In the genomic region with DNA sequence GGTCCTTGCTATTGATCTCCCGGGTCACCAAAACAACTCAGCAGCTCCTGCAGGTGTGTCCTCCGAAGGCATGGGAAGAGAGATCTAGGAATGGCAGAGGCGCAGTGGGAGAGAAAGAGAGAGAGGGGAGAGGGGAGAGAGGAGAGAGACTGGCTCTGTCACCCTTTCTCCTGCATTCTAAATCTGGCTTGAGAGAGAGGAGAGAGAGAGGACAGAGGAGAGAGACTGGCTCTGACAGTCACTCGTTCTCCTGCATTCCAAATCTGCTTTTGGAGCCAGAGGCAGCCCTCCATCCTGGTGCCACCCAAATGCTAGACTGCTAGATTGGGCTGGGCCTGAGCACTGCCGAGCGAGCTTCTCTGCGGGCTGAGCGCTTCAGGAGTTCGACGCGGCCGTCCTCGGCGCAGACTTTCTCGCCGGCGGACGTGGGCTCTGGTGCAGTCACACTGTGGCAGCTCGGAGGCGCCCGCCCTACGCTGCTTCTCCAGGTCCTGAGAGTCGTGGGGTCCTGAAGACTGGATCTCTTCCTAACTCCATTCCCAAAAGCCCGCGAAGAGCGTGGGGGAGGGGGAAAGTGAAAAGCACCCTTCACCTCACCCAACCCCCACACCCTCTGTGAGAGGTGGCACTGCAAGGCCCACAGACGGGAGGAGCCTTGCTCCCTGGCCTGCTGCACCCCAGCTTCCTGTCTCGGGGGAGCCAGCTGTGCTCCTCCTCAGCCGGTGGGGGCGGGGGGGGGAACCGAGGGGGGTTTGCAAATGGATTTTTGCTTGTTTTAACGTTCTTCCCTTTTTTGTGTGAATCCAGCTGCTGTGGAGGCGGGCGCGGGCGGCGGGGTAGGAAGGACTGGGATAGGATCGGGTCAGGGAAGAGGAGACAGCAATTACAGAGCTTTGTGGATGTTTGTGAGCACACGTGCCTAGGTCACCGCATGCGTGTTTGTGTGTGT, we compare ENCODE assay signal across 10 cellular contexts.
DNase-seq lines count a peak whose midpoint lies in the region; ATAC-seq and TF ChIP-seq lines count a peak whose summit lies in the region.
"Had no signal": no experiment of that assay in that cellular context is flagged by ENCODE, and none has a peak within 500 bp of the region (broad histone marks: within the 10 kb centered on the region; RNA-seq: fewer than 3 reads in every experiment).

No MANE protein-coding gene starts in this region.

- peak overlapping the region; percentile 51 for H3K27ac Mint-ChIP-seq in progenitor cell of endocrine pancreas

- no peak for TF ChIP-seq CTCF in progenitor cell of endocrine pancreas (IDR thresholded peaks at IDR 0.05; ENCODE audit: unreplicated experiment)

- no peak overlapping the region for H3K27ac ChIP-seq in HUES6 (ENCODE audit: low read depth, low read length)
- H3K27ac ChIP-seq: foreskin keratinocyte had no signal

- DNase-seq in Right ventricle myocardium superior, result peak; percentile 54
- no peak for DNase-seq in progenitor cell of endocrine pancreas (ENCODE audit: low spot score, unreplicated experiment)
- no peak for DNase-seq in NCI-H2227 (lab: John Stamatoyannopoulos, UW; ENCODE audit: unreplicated experiment)
- DNase-seq in NOMO-1 treated with DMSO at 0.1 percent for 48 hours (lab: John Stamatoyannopoulos, UW; ENCODE audit: unreplicated experiment), result no peak
- DNase-seq in ACHN, result no peak
- DNase-seq in G401 (ENCODE audit: low spot score), result no peak
- DNase-seq: foreskin keratinocyte, NCI-H146 had no signal

- no peaks in the 10 kb centered on the region for H3K36me3 Mint-ChIP-seq in progenitor cell of endocrine pancreas (ENCODE audit: insufficient read depth)

- no peaks in the 10 kb centered on the region for H3K36me3 ChIP-seq in HUES6 (ENCODE audit: control insufficient read depth, insufficient read depth, low read length)

- no peaks in the 10 kb centered on the region for H3K9me3 Mint-ChIP-seq in progenitor cell of endocrine pancreas (ENCODE audit: low read depth)

- in situ Hi-C loops in ACHN (cut with HindIII; ENCODE audit: low pct_ligation_motif_present, low pct_unique_long_range_greater_than_20kb, low sequenced_read_pairs) (no loop called here), G401 (cut with HindIII; ENCODE audit: low sequenced_read_pairs) (no loop called here)

- H3K4me3 ChIP-seq in HUES6 (ENCODE audit: low read depth, low read length), result peak overlapping the region; percentile 53

- H3K4me1 ChIP-seq in HUES6 (ENCODE audit: control insufficient read depth, insufficient read depth, low read length), result peaks cover 40% of the 10 kb centered on the region
- H3K4me1 ChIP-seq: foreskin keratinocyte had no signal

- peaks cover 39% of the 10 kb centered on the region for H3K27me3 Mint-ChIP-seq in progenitor cell of endocrine pancreas

- peaks cover 76% of the 10 kb centered on the region for H3K27me3 ChIP-seq in HUES6 (ENCODE audit: control insufficient read depth, insufficient read depth, low read length)

- peak overlapping the region; percentile 10 for H3K4me3 Mint-ChIP-seq in progenitor cell of endocrine pancreas (ENCODE audit: low read depth)

- intact Hi-C loops in Right ventricle myocardium superior (cut with DNase I), result no loop called here

- ATAC-seq in GM19035 (IDR thresholded peaks at IDR 0.05; ENCODE audit: unreplicated experiment) (peak; percentile 64), Right ventricle myocardium superior (ENCODE audit: poor library complexity) (peak; percentile 76)
- ATAC-seq: foreskin keratinocyte had no signal

- H3K4me1 Mint-ChIP-seq in progenitor cell of endocrine pancreas (ENCODE audit: low read depth), result peaks cover 41% of the 10 kb centered on the region

- H3K9ac ChIP-seq in HUES6 (ENCODE audit: low read length), result peak overlapping the region; percentile 21

- no peaks in the 10 kb centered on the region for H3K9me3 ChIP-seq in HUES6 (ENCODE audit: control insufficient read depth, insufficient read depth, low read depth, low read length)
